In genomic region chr1:93708734-93709481, GRCh38 we compare ENCODE assay signal across 8 cellular contexts. TPM values are rescaled to one million over a fixed set of nuclear protein-coding genes. Genes with fewer than 3 reads are reported as not detected.
DNase-seq lines count a peak whose midpoint lies in the region; ATAC-seq and TF ChIP-seq lines count a peak whose summit lies in the region.

No MANE protein-coding gene starts in this region.

- 7% methylated on average over 9 of the region's 9 CpGs for WGBS in heart right ventricle, 2 donors

- no peak overlapping the region for H3K27ac Mint-ChIP-seq in activated naive CD8-positive, alpha-beta T cell treated with anti-CD3 and anti-CD28 coated beads, Interleukin-2, amount 10 ng/mL, durations not matched to agents 7 days and 5 days
- H3K27ac Mint-ChIP-seq in activated naive CD8-positive, alpha-beta T cell treated with anti-CD3 and anti-CD28 coated beads for 36 hours: no peak overlapping the region
- H3K27ac Mint-ChIP-seq in type B pancreatic cell: no peak overlapping the region

- peaks cover 10% of the 10 kb centered on the region for H3K27me3 Mint-ChIP-seq in activated naive CD8-positive, alpha-beta T cell treated with anti-CD3 and anti-CD28 coated beads, Interleukin-2, amount 10 ng/mL, durations not matched to agents 7 days and 5 days
- no peaks in the 10 kb centered on the region for H3K27me3 Mint-ChIP-seq in activated naive CD8-positive, alpha-beta T cell treated with anti-CD3 and anti-CD28 coated beads for 36 hours
- no peaks in the 10 kb centered on the region for H3K27me3 Mint-ChIP-seq in type B pancreatic cell

- H3K4me3 ChIP-seq in heart right ventricle: no peak overlapping the region

- peaks cover 11 to 46% (median 32%) of the 10 kb centered on the region in 9 donors for H3K4me1 ChIP-seq in heart right ventricle

- no peaks in the 10 kb centered on the region for H3K9me3 Mint-ChIP-seq in activated naive CD8-positive, alpha-beta T cell treated with anti-CD3 and anti-CD28 coated beads, Interleukin-2, amount 10 ng/mL, durations not matched to agents 7 days and 5 days
- no peaks in the 10 kb centered on the region for H3K9me3 Mint-ChIP-seq in activated naive CD8-positive, alpha-beta T cell treated with anti-CD3 and anti-CD28 coated beads for 36 hours
- no peaks in the 10 kb centered on the region for H3K9me3 Mint-ChIP-seq in type B pancreatic cell

- no peak for TF ChIP-seq CTCF in heart right ventricle (IDR thresholded peaks at IDR 0.05)
- no peak for TF ChIP-seq CTCF in type B pancreatic cell (conservative IDR thresholded peaks at IDR 0.05)

- peak; percentile 59 for ATAC-seq in activated naive CD8-positive, alpha-beta T cell treated with anti-CD3 and anti-CD28 coated beads, Interleukin-2, amount 10 ng/mL, durations not matched to agents 7 days and 5 days (ENCODE audit: low read depth)
- peak; percentile 82 to 92 (median 90) for ATAC-seq in heart right ventricle
- ATAC-seq in HG03442 (IDR thresholded peaks at IDR 0.05; ENCODE audit: unreplicated experiment): no peak
- ATAC-seq in GM19455 (IDR thresholded peaks at IDR 0.05; ENCODE audit: unreplicated experiment): no peak
- ATAC-seq in GM21360 (IDR thresholded peaks at IDR 0.05; ENCODE audit: unreplicated experiment): no peak

- peaks cover 36% of the 10 kb centered on the region for H3K4me1 Mint-ChIP-seq in activated naive CD8-positive, alpha-beta T cell treated with anti-CD3 and anti-CD28 coated beads, Interleukin-2, amount 10 ng/mL, durations not matched to agents 7 days and 5 days
- H3K4me1 Mint-ChIP-seq in activated naive CD8-positive, alpha-beta T cell treated with anti-CD3 and anti-CD28 coated beads for 36 hours: peaks cover 24% of the 10 kb centered on the region
- peaks cover 32% of the 10 kb centered on the region for H3K4me1 Mint-ChIP-seq in type B pancreatic cell (ENCODE audit: unreplicated experiment)

- no peak for DNase-seq in activated naive CD8-positive, alpha-beta T cell treated with anti-CD3 and anti-CD28 coated beads, Interleukin-2, amount 10 ng/mL, durations not matched to agents 7 days and 5 days
- DNase-seq in activated naive CD8-positive, alpha-beta T cell treated with anti-CD3 and anti-CD28 coated beads for 36 hours: no peak
- DNase-seq in NOMO-1 treated with dmso at 0.1 percent for 144 hours (lab: John Stamatoyannopoulos, UW; ENCODE audit: unreplicated experiment) (peak; percentile 72), heart right ventricle (peak; percentile 33 to 60), type B pancreatic cell (ENCODE audit: extremely low spot score, unreplicated experiment) (no peak)

- no peaks in the 10 kb centered on the region for H3K9me3 ChIP-seq in heart right ventricle

- intact Hi-C loops in heart right ventricle (cut with DNase I): loop anchor here in 2 of 10 donors (5.0 kb wide), 1 partner anchor 43 kb away; no protein-coding TSS in a partner anchor

- H3K36me3 Mint-ChIP-seq in activated naive CD8-positive, alpha-beta T cell treated with anti-CD3 and anti-CD28 coated beads, Interleukin-2, amount 10 ng/mL, durations not matched to agents 7 days and 5 days: no peaks in the 10 kb centered on the region
- no peaks in the 10 kb centered on the region for H3K36me3 Mint-ChIP-seq in activated naive CD8-positive, alpha-beta T cell treated with anti-CD3 and anti-CD28 coated beads for 36 hours
- H3K36me3 Mint-ChIP-seq in type B pancreatic cell: no peaks in the 10 kb centered on the region

- H3K36me3 ChIP-seq in heart right ventricle: no peaks in the 10 kb centered on the region

- H3K4me3 Mint-ChIP-seq in activated naive CD8-positive, alpha-beta T cell treated with anti-CD3 and anti-CD28 coated beads, Interleukin-2, amount 10 ng/mL, durations not matched to agents 7 days and 5 days: peak overlapping the region; percentile 3
- H3K4me3 Mint-ChIP-seq in activated naive CD8-positive, alpha-beta T cell treated with anti-CD3 and anti-CD28 coated beads for 36 hours: no peak overlapping the region
- peak overlapping the region; percentile 18 for H3K4me3 Mint-ChIP-seq in type B pancreatic cell

- peak overlapping the region in 9 of 10 donors; percentile 28 to 70 (median 50) for H3K27ac ChIP-seq in heart right ventricle

- POLR2A ChIA-PET in activated naive CD8-positive, alpha-beta T cell treated with anti-CD3 and anti-CD28 coated beads, Interleukin-2, amount 10 ng/mL, durations not matched to agents 7 days and 5 days (lab: Charles Lee): no interaction called here

- no peaks in the 10 kb centered on the region for H3K27me3 ChIP-seq in heart right ventricle

RNA-seq across cellular contexts. Expression of gene BCAR3, which starts 27.3 kb away (rescaled TPM):
- total RNA-seq in activated naive CD8-positive, alpha-beta T cell treated with anti-CD3 and anti-CD28 coated beads, Interleukin-2, amount 10 ng/mL, durations not matched to agents 7 days and 5 days: under 1 TPM; 0.71 to 0.91 TPM
- under 1 TPM; 0.66 to 0.72 TPM for total RNA-seq in activated naive CD8-positive, alpha-beta T cell treated with anti-CD3 and anti-CD28 coated beads for 36 hours
- total RNA-seq in heart right ventricle (10 to 100 TPM in 9 of 10 donors, 1 to 10 TPM in 1; 8.3 to 36.0 (median 16.7) TPM), type B pancreatic cell (ENCODE audit: low replicate concordance) (16.6 and 52.1 TPM in 2 replicates)
- 10 to 100 TPM in 1 of 2 donors, 1 to 10 TPM in 1; 6.6 to 10.6 TPM for polyA plus RNA-seq in heart right ventricle

Comparison
In these comparisons a context has a peak if more than half of its experiments do, and no peak if none do; other contexts are left out.
1. ATAC-seq: peak in activated naive CD8-positive, alpha-beta T cell treated with anti-CD3 and anti-CD28 coated beads, Interleukin-2, amount 10 ng/mL, durations not matched to agents 7 days and 5 days (single experiment) and heart right ventricle (8 of 8); none in HG03442 (single experiment), GM19455 (single experiment) and GM21360 (single experiment).
2. DNase-seq: peak in NOMO-1 treated with dmso at 0.1 percent for 144 hours (single experiment) and heart right ventricle (2 of 2); none in activated naive CD8-positive, alpha-beta T cell treated with anti-CD3 and anti-CD28 coated beads, Interleukin-2, amount 10 ng/mL, durations not matched to agents 7 days and 5 days (single experiment), activated naive CD8-positive, alpha-beta T cell treated with anti-CD3 and anti-CD28 coated beads for 36 hours (single experiment) and type B pancreatic cell (single experiment).